In the genomic region with DNA sequence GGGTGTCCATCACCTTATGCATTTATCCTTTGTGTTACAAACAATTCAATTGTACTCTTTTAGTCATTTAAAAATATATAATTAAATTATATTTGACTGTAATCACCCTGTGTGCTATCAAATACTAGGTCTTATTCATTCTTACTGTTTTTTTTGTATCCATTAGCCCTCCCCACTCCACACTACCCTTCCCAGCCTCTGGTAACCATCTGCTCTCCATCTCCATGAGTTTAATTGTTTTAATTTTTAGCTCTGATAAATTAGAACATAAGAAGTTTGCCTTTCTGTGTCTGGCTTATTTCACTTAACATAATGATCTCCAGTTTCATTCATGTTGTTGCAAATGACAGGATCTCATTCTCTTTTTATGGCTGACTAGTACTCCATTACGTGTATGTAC, we compare ENCODE assay signal across 2 cellular contexts.
TF ChIP-seq lines count a peak whose summit lies in the region.

No MANE protein-coding gene starts in this region.

TF ChIP-seq in GM12891, 5 proteins besides CTCF, POLR2A, EP300 and RAD21:
- no peak for TF ChIP-seq SPI1 (IDR thresholded peaks at IDR 0.05; ENCODE audit: low read depth, low read length)
- peak; percentile 88 for TF ChIP-seq POLR2AphosphoS5 (IDR thresholded peaks at IDR 0.05; ENCODE audit: low read depth, low read length)
- peak; percentile 65 for TF ChIP-seq POU2F2 (IDR thresholded peaks at IDR 0.05; ENCODE audit: low read depth, low read length)
- TF ChIP-seq PAX5 (IDR thresholded peaks at IDR 0.05; ENCODE audit: insufficient read depth, low read length, severe bottlenecking), result no peak

TF ChIP-seq in GM12878, 131 proteins besides CTCF, POLR2A, EP300 and RAD21:
- TF ChIP-seq TBL1XR1 (IDR thresholded peaks at IDR 0.05; ENCODE audit: low read depth, low read length) (no peak), BHLHE40 (IDR thresholded peaks at IDR 0.05; ENCODE audit: borderline replicate concordance in 1 of 2, low read depth in 2 of 2, low read length in 1 of 2) (no peak), ZBED1 (IDR thresholded peaks at IDR 0.05; ENCODE audit: borderline replicate concordance) (peak; percentile 67; the same call in 1 of the 2 replicates), BACH1 (IDR thresholded peaks at IDR 0.05; ENCODE audit: borderline replicate concordance) (peak; percentile 36; the same call in 1 of the 2 replicates), PML (IDR thresholded peaks at IDR 0.05; ENCODE audit: low read length) (peak; percentile 81), RELA (IDR thresholded peaks at IDR 0.05; ENCODE audit: borderline replicate concordance, partially characterized antibody) (no peak), BMI1 (IDR thresholded peaks at IDR 0.05; ENCODE audit: borderline replicate concordance) (no peak), WRNIP1 (IDR thresholded peaks at IDR 0.05; ENCODE audit: borderline replicate concordance, low read depth, low read length) (no peak), CBFB (IDR thresholded peaks at IDR 0.05; ENCODE audit: low read depth) (peak; percentile 7; the same call in 1 of the 2 replicates), NBN (IDR thresholded peaks at IDR 0.05) (no peak), CREM (IDR thresholded peaks at IDR 0.05; ENCODE audit: low read depth) (no peak), NFXL1 (IDR thresholded peaks at IDR 0.05; ENCODE audit: borderline replicate concordance) (no peak), GABPA (IDR thresholded peaks at IDR 0.05; ENCODE audit: low read depth) (0 out of 2 replicates have a peak, but pooled peaks have one; percentile 14), POLR2AphosphoS5 (IDR thresholded peaks at IDR 0.05; ENCODE audit: low read length) (peak; percentile 60; the same call in 1 of the 2 replicates), FOXK2 (IDR thresholded peaks at IDR 0.05) (no peak), CREB1 (IDR thresholded peaks at IDR 0.05; ENCODE audit: low read depth) (no peak), CBX5 (IDR thresholded peaks at IDR 0.05; ENCODE audit: low read depth) (peak; percentile 14; the same call in 1 of the 2 replicates), SMAD5 (IDR thresholded peaks at IDR 0.05; ENCODE audit: low read depth) (peak; percentile 88)
- TF ChIP-seq, protein P1, sequence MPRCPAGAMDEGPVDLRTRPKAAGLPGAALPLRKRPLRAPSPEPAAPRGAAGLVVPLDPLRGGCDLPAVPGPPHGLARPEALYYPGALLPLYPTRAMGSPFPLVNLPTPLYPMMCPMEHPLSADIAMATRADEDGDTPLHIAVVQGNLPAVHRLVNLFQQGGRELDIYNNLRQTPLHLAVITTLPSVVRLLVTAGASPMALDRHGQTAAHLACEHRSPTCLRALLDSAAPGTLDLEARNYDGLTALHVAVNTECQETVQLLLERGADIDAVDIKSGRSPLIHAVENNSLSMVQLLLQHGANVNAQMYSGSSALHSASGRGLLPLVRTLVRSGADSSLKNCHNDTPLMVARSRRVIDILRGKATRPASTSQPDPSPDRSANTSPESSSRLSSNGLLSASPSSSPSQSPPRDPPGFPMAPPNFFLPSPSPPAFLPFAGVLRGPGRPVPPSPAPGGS (IDR thresholded peaks at IDR 0.05; ENCODE audit: borderline replicate concordance, insufficient read depth, low read depth, low read length, poor library complexity, severe bottlenecking), result no peak
- TF ChIP-seq, protein P2, sequence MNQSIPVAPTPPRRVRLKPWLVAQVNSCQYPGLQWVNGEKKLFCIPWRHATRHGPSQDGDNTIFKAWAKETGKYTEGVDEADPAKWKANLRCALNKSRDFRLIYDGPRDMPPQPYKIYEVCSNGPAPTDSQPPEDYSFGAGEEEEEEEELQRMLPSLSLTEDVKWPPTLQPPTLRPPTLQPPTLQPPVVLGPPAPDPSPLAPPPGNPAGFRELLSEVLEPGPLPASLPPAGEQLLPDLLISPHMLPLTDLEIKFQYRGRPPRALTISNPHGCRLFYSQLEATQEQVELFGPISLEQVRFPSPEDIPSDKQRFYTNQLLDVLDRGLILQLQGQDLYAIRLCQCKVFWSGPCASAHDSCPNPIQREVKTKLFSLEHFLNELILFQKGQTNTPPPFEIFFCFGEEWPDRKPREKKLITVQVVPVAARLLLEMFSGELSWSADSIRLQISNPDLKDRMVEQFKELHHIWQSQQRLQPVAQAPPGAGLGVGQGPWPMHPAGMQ (IDR thresholded peaks at IDR 0.05; ENCODE audit: borderline replicate concordance), result no peak
- TF ChIP-seq, protein P3, sequence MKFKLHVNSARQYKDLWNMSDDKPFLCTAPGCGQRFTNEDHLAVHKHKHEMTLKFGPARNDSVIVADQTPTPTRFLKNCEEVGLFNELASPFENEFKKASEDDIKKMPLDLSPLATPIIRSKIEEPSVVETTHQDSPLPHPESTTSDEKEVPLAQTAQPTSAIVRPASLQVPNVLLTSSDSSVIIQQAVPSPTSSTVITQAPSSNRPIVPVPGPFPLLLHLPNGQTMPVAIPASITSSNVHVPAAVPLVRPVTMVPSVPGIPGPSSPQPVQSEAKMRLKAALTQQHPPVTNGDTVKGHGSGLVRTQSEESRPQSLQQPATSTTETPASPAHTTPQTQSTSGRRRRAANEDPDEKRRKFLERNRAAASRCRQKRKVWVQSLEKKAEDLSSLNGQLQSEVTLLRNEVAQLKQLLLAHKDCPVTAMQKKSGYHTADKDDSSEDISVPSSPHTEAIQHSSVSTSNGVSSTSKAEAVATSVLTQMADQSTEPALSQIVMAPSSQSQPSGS (IDR thresholded peaks at IDR 0.05; ENCODE audit: low read length), result 0 out of 2 replicates have a peak, but pooled peaks have one; percentile 3
